In the genomic region with DNA sequence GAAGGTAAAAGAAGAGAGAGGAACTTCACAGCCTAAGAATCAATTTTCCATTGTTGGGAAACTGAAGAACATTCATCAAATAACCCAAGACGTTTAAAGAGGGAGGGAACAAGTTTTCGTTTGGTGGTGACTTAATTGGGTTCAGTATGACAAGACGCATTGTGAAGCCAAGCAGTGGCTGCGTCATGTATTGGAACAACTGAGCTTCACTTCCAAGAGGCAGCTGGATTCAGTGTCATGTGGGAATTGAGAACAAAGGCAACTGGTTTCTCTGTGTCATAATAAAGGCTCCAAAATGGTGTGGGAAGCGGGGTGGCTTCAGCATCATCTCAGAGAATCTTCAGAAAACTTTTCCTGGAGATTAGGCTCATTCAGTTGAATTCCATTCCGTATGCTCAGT, we compare ENCODE assay signal across 19 cellular contexts. TPM values are rescaled to one million over a fixed set of nuclear protein-coding genes. Genes with fewer than 3 reads are reported as not detected.
DNase-seq lines count a peak whose midpoint lies in the region; ATAC-seq, FAIRE-seq and TF ChIP-seq lines count a peak whose summit lies in the region.
"Had no signal": no experiment of that assay in that cellular context is flagged by ENCODE, and none has a peak within 500 bp of the region (broad histone marks: within the 10 kb centered on the region; RNA-seq: fewer than 3 reads in every experiment).

No MANE protein-coding gene starts in this region.

- intact Hi-C loops in Right ventricle myocardium superior (cut with DNase I) (no loop called here), left ventricle myocardium inferior (cut with micrococcal nuclease) (no loop called here), natural killer cell (cut with micrococcal nuclease) (no loop called here)
- intact Hi-C loops in activated CD8-positive, alpha-beta T cell treated with anti-CD3 and anti-CD28 coated beads for 36 hours (cut with micrococcal nuclease), result no loop called here

- H3K9me3 ChIP-seq in left ventricle myocardium inferior (replicated peaks), result no peaks in the 10 kb centered on the region
- H3K9me3 ChIP-seq: A549, left lung had no signal

- no peak overlapping the region for H3K27ac ChIP-seq in left ventricle myocardium inferior (replicated peaks)
- H3K27ac ChIP-seq: A549, HL-60, left lung had no signal

- TF ChIP-seq CTCF in left ventricle myocardium inferior (IDR thresholded peaks at IDR 0.05; ENCODE audit: borderline replicate concordance) (no peak), fibroblast of mammary gland (conservative IDR thresholded peaks at IDR 0.05; ENCODE audit: control insufficient read depth, insufficient read depth, low read depth, low read length) (no peak), natural killer cell (IDR thresholded peaks at IDR 0.05) (no peak)
- TF ChIP-seq CTCF in activated CD8-positive, alpha-beta T cell treated with anti-CD3 and anti-CD28 coated beads for 36 hours (IDR thresholded peaks at IDR 0.05), result no peak

- H3K4me3 ChIP-seq in left ventricle myocardium inferior (no peak overlapping the region), fibroblast of mammary gland (ENCODE audit: control insufficient read depth, low read depth, low read length) (no peak overlapping the region)
- H3K4me3 ChIP-seq: A549, left lung had no signal

- H3K36me3 Mint-ChIP-seq in natural killer cell, result no peaks in the 10 kb centered on the region
- H3K36me3 Mint-ChIP-seq in activated CD8-positive, alpha-beta T cell treated with anti-CD3 and anti-CD28 coated beads for 36 hours (ENCODE audit: low read depth), result no peaks in the 10 kb centered on the region

- no peak overlapping the region for H3K4me3 Mint-ChIP-seq in natural killer cell
- H3K4me3 Mint-ChIP-seq in activated CD8-positive, alpha-beta T cell treated with anti-CD3 and anti-CD28 coated beads for 36 hours, result no peak overlapping the region
- H3K4me3 Mint-ChIP-seq: activated T-helper 17 cell treated with anti-CD3 and anti-CD28 coated beads, Interleukin-2, amount 50 U/mL, for 72 hours; endodermal cell; nephron progenitor cell had no signal

- FAIRE-seq in RCC 7860 (lab: Jason Lieb, UNC), result no peak
- FAIRE-seq: A549 had no signal

- ATAC-seq in Right ventricle myocardium superior (ENCODE audit: poor library complexity) (peak; percentile 59), natural killer cell (no peak), HG02763 (IDR thresholded peaks at IDR 0.05; ENCODE audit: unreplicated experiment) (no peak)
- no peak for ATAC-seq in activated CD8-positive, alpha-beta T cell treated with anti-CD3 and anti-CD28 coated beads for 36 hours
- ATAC-seq: A549; activated T-helper 17 cell treated with anti-CD3 and anti-CD28 coated beads, Interleukin-2, amount 50 U/mL, for 72 hours; left lung had no signal

- no peaks in the 10 kb centered on the region for H3K36me3 ChIP-seq in left ventricle myocardium inferior
- H3K36me3 ChIP-seq: left lung had no signal

- CTCF ChIA-PET in activated CD8-positive, alpha-beta T cell treated with anti-CD3 and anti-CD28 coated beads for 36 hours (lab: Charles Lee), result interaction anchor here (0.6 kb wide), 1 partner anchor 40 kb away, joined by 3 read pairs; no protein-coding TSS in a partner anchor

- H3K4me1 Mint-ChIP-seq in natural killer cell, result no peaks in the 10 kb centered on the region
- H3K4me1 Mint-ChIP-seq in activated CD8-positive, alpha-beta T cell treated with anti-CD3 and anti-CD28 coated beads for 36 hours (ENCODE audit: low read depth), result no peaks in the 10 kb centered on the region
- H3K4me1 Mint-ChIP-seq: activated T-helper 17 cell treated with anti-CD3 and anti-CD28 coated beads, Interleukin-2, amount 50 U/mL, for 72 hours; endodermal cell; nephron progenitor cell had no signal

- H3K9me3 Mint-ChIP-seq in natural killer cell, result no peaks in the 10 kb centered on the region
- no peaks in the 10 kb centered on the region for H3K9me3 Mint-ChIP-seq in activated CD8-positive, alpha-beta T cell treated with anti-CD3 and anti-CD28 coated beads for 36 hours
- H3K9me3 Mint-ChIP-seq: activated T-helper 17 cell treated with anti-CD3 and anti-CD28 coated beads, Interleukin-2, amount 50 U/mL, for 72 hours had no signal

- no peaks in the 10 kb centered on the region for H3K27me3 Mint-ChIP-seq in natural killer cell (ENCODE audit: low read depth in 2 of 2)
- no peaks in the 10 kb centered on the region for H3K27me3 Mint-ChIP-seq in activated CD8-positive, alpha-beta T cell treated with anti-CD3 and anti-CD28 coated beads for 36 hours
- H3K27me3 Mint-ChIP-seq: activated T-helper 17 cell treated with anti-CD3 and anti-CD28 coated beads, Interleukin-2, amount 50 U/mL, for 72 hours had no signal

- POLR2A ChIA-PET in activated CD8-positive, alpha-beta T cell treated with anti-CD3 and anti-CD28 coated beads for 36 hours (lab: Charles Lee), result interaction anchor here (0.9 kb wide), 1 partner anchor 16 kb away, joined by 3 read pairs; no protein-coding TSS in a partner anchor

- no peaks in the 10 kb centered on the region for H3K4me1 ChIP-seq in left ventricle myocardium inferior
- H3K4me1 ChIP-seq: A549, left lung had no signal

- DNase-seq in Right ventricle myocardium superior (no peak), left ventricle myocardium inferior (no peak), fibroblast of mammary gland (ENCODE audit: low read depth) (peak; percentile 88), middle frontal gyrus (ENCODE audit: extremely low spot score, low spot score) (peak; percentile 61), natural killer cell (no peak), RCC 7860 (ENCODE audit: low spot score) (no peak)
- DNase-seq in activated CD8-positive, alpha-beta T cell treated with anti-CD3 and anti-CD28 coated beads for 36 hours, result no peak
- DNase-seq: activated CD4-positive, alpha-beta T cell treated with anti-CD3 and anti-CD28 coated beads, Interleukin-2, amount 50 U/mL, for 4 hours; endodermal cell; GOT3; left lung; NCI-H1694 treated with DMSO at 0.1 percent for 48 hours; NCI-H748 treated with DMSO at 0.1 percent for 48 hours; nephron progenitor cell; RPMI8226 had no signal

- H3K27me3 ChIP-seq in left ventricle myocardium inferior (ENCODE audit: low read depth), result no peaks in the 10 kb centered on the region
- H3K27me3 ChIP-seq: left lung had no signal

- H3K27ac Mint-ChIP-seq in natural killer cell, result no peak overlapping the region
- no peak overlapping the region for H3K27ac Mint-ChIP-seq in activated CD8-positive, alpha-beta T cell treated with anti-CD3 and anti-CD28 coated beads for 36 hours
- H3K27ac Mint-ChIP-seq: activated T-helper 17 cell treated with anti-CD3 and anti-CD28 coated beads, Interleukin-2, amount 50 U/mL, for 72 hours; endodermal cell; nephron progenitor cell had no signal

RNA-seq across cellular contexts. Expression of a gene that starts 29.8 kb away (rescaled TPM):
- total RNA-seq in Right ventricle myocardium superior (22.6 TPM), left ventricle myocardium inferior (19.1 TPM), natural killer cell (10 to 100 TPM; 67.8 to 82.1 (median 78.9) TPM)
- 10 to 100 TPM; 24.9 to 27.2 TPM for total RNA-seq in activated CD8-positive, alpha-beta T cell treated with anti-CD3 and anti-CD28 coated beads for 36 hours

Comparison
In these comparisons a context has a peak if more than half of its experiments do, and no peak if none do; other contexts are left out.
1. DNase-seq: peak in fibroblast of mammary gland (single experiment) and middle frontal gyrus (single experiment); none in Right ventricle myocardium superior (single experiment), left ventricle myocardium inferior (single experiment), natural killer cell (single experiment), activated CD8-positive, alpha-beta T cell treated with anti-CD3 and anti-CD28 coated beads for 36 hours (single experiment) and RCC 7860 (single experiment).